Comparison of ENCODE assay signal across 19 cellular contexts in genomic region chr6:147195987-147196386, GRCh38. TPM values are rescaled to one million over a fixed set of nuclear protein-coding genes. Genes with fewer than 3 reads are reported as not detected.
DNase-seq lines count a peak whose midpoint lies in the region; ATAC-seq and TF ChIP-seq lines count a peak whose summit lies in the region.
"Had no signal": no experiment of that assay in that cellular context is flagged by ENCODE, and none has a peak within 500 bp of the region (broad histone marks: within the 10 kb centered on the region; RNA-seq: fewer than 3 reads in every experiment).

No MANE protein-coding gene starts in this region.

- H3K27me3 ChIP-seq in ovary: no peaks in the 10 kb centered on the region
- H3K27me3 ChIP-seq: BLaER1 had no signal

- POLR2A ChIA-PET in activated CD8-positive, alpha-beta T cell treated with anti-CD3 and anti-CD28 coated beads for 36 hours (lab: Charles Lee): no interaction called here
- POLR2A ChIA-PET in activated CD8-positive, alpha-beta T cell treated with anti-CD3 and anti-CD28 coated beads, Interleukin-2, amount 10 ng/mL, durations not matched to agents 7 days and 5 days (lab: Charles Lee): no interaction called here

- no peaks in the 10 kb centered on the region for H3K9me3 Mint-ChIP-seq in activated CD8-positive, alpha-beta T cell treated with anti-CD3 and anti-CD28 coated beads for 36 hours
- H3K9me3 Mint-ChIP-seq in activated CD8-positive, alpha-beta T cell treated with anti-CD3 and anti-CD28 coated beads, Interleukin-2, amount 10 ng/mL, durations not matched to agents 7 days and 5 days (ENCODE audit: insufficient read depth): no peaks in the 10 kb centered on the region
- no peaks in the 10 kb centered on the region for H3K9me3 Mint-ChIP-seq in stimulated activated naive CD8-positive, alpha-beta T cell treated with anti-CD3 and anti-CD28 coated beads, Interleukin-15, Interleukin-2, amounts not matched to agents 100 ng/mL and 50 ng/mL, for 24 hours
- no peaks in the 10 kb centered on the region for H3K9me3 Mint-ChIP-seq in activated naive CD8-positive, alpha-beta T cell treated with anti-CD3 and anti-CD28 coated beads, Interleukin-2, amount 50 U/mL, for 24 hours
- peaks cover 0 to 3% of the 10 kb centered on the region in 2 donors for H3K9me3 Mint-ChIP-seq in stimulated activated naive CD8-positive, alpha-beta T cell treated with anti-CD3 and anti-CD28 coated beads, Interleukin-15, amount 100 ng/mL, for 72 hours
- H3K9me3 Mint-ChIP-seq: CD4-positive, alpha-beta memory T cell; GM23338 had no signal

- DNase-seq in activated CD8-positive, alpha-beta T cell treated with anti-CD3 and anti-CD28 coated beads for 36 hours: no peak
- DNase-seq in activated CD8-positive, alpha-beta T cell treated with anti-CD3 and anti-CD28 coated beads, Interleukin-2, amount 10 ng/mL, durations not matched to agents 7 days and 5 days: no peak
- DNase-seq in stimulated activated naive CD8-positive, alpha-beta T cell treated with anti-CD3 and anti-CD28 coated beads, Interleukin-15, Interleukin-2, amounts not matched to agents 100 U/mL and 50 U/mL, for 24 hours: no peak
- DNase-seq in activated naive CD8-positive, alpha-beta T cell treated with anti-CD3 and anti-CD28 coated beads, Interleukin-2, amount 50 U/mL, for 24 hours: no peak
- DNase-seq in stimulated activated naive CD8-positive, alpha-beta T cell treated with anti-CD3 and anti-CD28 coated beads, Interleukin-15, amount 100 ng/mL, for 72 hours: no peak
- DNase-seq in ovary: no peak
- DNase-seq in NCI-H748 (lab: John Stamatoyannopoulos, UW; ENCODE audit: unreplicated experiment): no peak
- DNase-seq: CD4-positive, alpha-beta memory T cell; DMS153; HCEC 1CT; NCI-H1105 treated with DMSO at 0.1 percent for 48 hours; NCI-H1694; NCI-H2081 treated with DMSO at 0.1 percent for 48 hours; NCI-H446 treated with DMSO at 0.1 percent for 48 hours; NCI-H69; SHP77 had no signal

- no peak overlapping the region for H3K27ac ChIP-seq in ovary
- H3K27ac ChIP-seq: BLaER1 had no signal

- no peaks in the 10 kb centered on the region for H3K4me1 ChIP-seq in ovary (ENCODE audit: insufficient read depth)

- H3K36me3 Mint-ChIP-seq in activated CD8-positive, alpha-beta T cell treated with anti-CD3 and anti-CD28 coated beads for 36 hours (ENCODE audit: low read depth): no peaks in the 10 kb centered on the region
- H3K36me3 Mint-ChIP-seq in activated CD8-positive, alpha-beta T cell treated with anti-CD3 and anti-CD28 coated beads, Interleukin-2, amount 10 ng/mL, durations not matched to agents 7 days and 5 days (ENCODE audit: low read depth): no peaks in the 10 kb centered on the region
- no peaks in the 10 kb centered on the region for H3K36me3 Mint-ChIP-seq in stimulated activated naive CD8-positive, alpha-beta T cell treated with anti-CD3 and anti-CD28 coated beads, Interleukin-15, Interleukin-2, amounts not matched to agents 100 ng/mL and 50 ng/mL, for 24 hours (ENCODE audit: low read depth)
- no peaks in the 10 kb centered on the region for H3K36me3 Mint-ChIP-seq in activated naive CD8-positive, alpha-beta T cell treated with anti-CD3 and anti-CD28 coated beads, Interleukin-2, amount 50 U/mL, for 24 hours (ENCODE audit: low read depth)
- H3K36me3 Mint-ChIP-seq: CD4-positive, alpha-beta memory T cell had no signal

- H3K27me3 Mint-ChIP-seq in activated CD8-positive, alpha-beta T cell treated with anti-CD3 and anti-CD28 coated beads for 36 hours: no peaks in the 10 kb centered on the region
- no peaks in the 10 kb centered on the region for H3K27me3 Mint-ChIP-seq in activated CD8-positive, alpha-beta T cell treated with anti-CD3 and anti-CD28 coated beads, Interleukin-2, amount 10 ng/mL, durations not matched to agents 7 days and 5 days (ENCODE audit: low read depth)
- H3K27me3 Mint-ChIP-seq in stimulated activated naive CD8-positive, alpha-beta T cell treated with anti-CD3 and anti-CD28 coated beads, Interleukin-15, Interleukin-2, amounts not matched to agents 100 ng/mL and 50 ng/mL, for 24 hours: no peaks in the 10 kb centered on the region
- no peaks in the 10 kb centered on the region for H3K27me3 Mint-ChIP-seq in activated naive CD8-positive, alpha-beta T cell treated with anti-CD3 and anti-CD28 coated beads, Interleukin-2, amount 50 U/mL, for 24 hours
- no peaks in the 10 kb centered on the region for H3K27me3 Mint-ChIP-seq in stimulated activated naive CD8-positive, alpha-beta T cell treated with anti-CD3 and anti-CD28 coated beads, Interleukin-15, amount 100 ng/mL, for 72 hours
- H3K27me3 Mint-ChIP-seq: CD4-positive, alpha-beta memory T cell had no signal

- H3K4me3 ChIP-seq in ovary: no peak overlapping the region
- H3K4me3 ChIP-seq: BLaER1, GM23338 had no signal

- H3K4me1 Mint-ChIP-seq in activated CD8-positive, alpha-beta T cell treated with anti-CD3 and anti-CD28 coated beads for 36 hours (ENCODE audit: low read depth): peaks cover 26% of the 10 kb centered on the region
- peaks cover 18% of the 10 kb centered on the region for H3K4me1 Mint-ChIP-seq in activated CD8-positive, alpha-beta T cell treated with anti-CD3 and anti-CD28 coated beads, Interleukin-2, amount 10 ng/mL, durations not matched to agents 7 days and 5 days (ENCODE audit: low read depth)
- peaks cover 39% of the 10 kb centered on the region for H3K4me1 Mint-ChIP-seq in stimulated activated naive CD8-positive, alpha-beta T cell treated with anti-CD3 and anti-CD28 coated beads, Interleukin-15, Interleukin-2, amounts not matched to agents 100 ng/mL and 50 ng/mL, for 24 hours (ENCODE audit: low read depth)
- peaks cover 29% of the 10 kb centered on the region for H3K4me1 Mint-ChIP-seq in activated naive CD8-positive, alpha-beta T cell treated with anti-CD3 and anti-CD28 coated beads, Interleukin-2, amount 50 U/mL, for 24 hours
- peaks cover 23% of the 10 kb centered on the region for H3K4me1 Mint-ChIP-seq in stimulated activated naive CD8-positive, alpha-beta T cell treated with anti-CD3 and anti-CD28 coated beads, Interleukin-15, amount 100 ng/mL, for 72 hours
- H3K4me1 Mint-ChIP-seq: GM23338 had no signal

- no peak for ATAC-seq in activated CD8-positive, alpha-beta T cell treated with anti-CD3 and anti-CD28 coated beads for 36 hours
- ATAC-seq in activated CD8-positive, alpha-beta T cell treated with anti-CD3 and anti-CD28 coated beads, Interleukin-2, amount 10 ng/mL, durations not matched to agents 7 days and 5 days: no peak
- ATAC-seq in stimulated activated naive CD8-positive, alpha-beta T cell treated with anti-CD3 and anti-CD28 coated beads, Interleukin-15, Interleukin-2, amounts not matched to agents 100 U/mL and 50 U/mL, for 24 hours: no peak
- ATAC-seq in activated naive CD8-positive, alpha-beta T cell treated with anti-CD3 and anti-CD28 coated beads, Interleukin-2, amount 50 U/mL, for 24 hours: no peak
- no peak for ATAC-seq in stimulated activated naive CD8-positive, alpha-beta T cell treated with anti-CD3 and anti-CD28 coated beads, Interleukin-15, amount 100 ng/mL, for 72 hours
- ATAC-seq: GM23338 had no signal

- TF ChIP-seq POLR2A in ovary (IDR thresholded peaks at IDR 0.05): no peak

- CTCF ChIA-PET in activated CD8-positive, alpha-beta T cell treated with anti-CD3 and anti-CD28 coated beads for 36 hours (lab: Charles Lee): no interaction called here
- CTCF ChIA-PET in activated CD8-positive, alpha-beta T cell treated with anti-CD3 and anti-CD28 coated beads, Interleukin-2, amount 10 ng/mL, durations not matched to agents 7 days and 5 days (lab: Charles Lee): no interaction called here

- TF ChIP-seq CTCF in activated CD8-positive, alpha-beta T cell treated with anti-CD3 and anti-CD28 coated beads for 36 hours (IDR thresholded peaks at IDR 0.05): no peak
- TF ChIP-seq CTCF in ovary (IDR thresholded peaks at IDR 0.05): no peak

- intact Hi-C loops in activated CD8-positive, alpha-beta T cell treated with anti-CD3 and anti-CD28 coated beads for 36 hours (cut with micrococcal nuclease): no loop called here
- intact Hi-C loops in ovary (cut with DNase I): no loop called here

- no peak overlapping the region for H3K4me3 Mint-ChIP-seq in activated CD8-positive, alpha-beta T cell treated with anti-CD3 and anti-CD28 coated beads for 36 hours
- no peak overlapping the region for H3K4me3 Mint-ChIP-seq in activated CD8-positive, alpha-beta T cell treated with anti-CD3 and anti-CD28 coated beads, Interleukin-2, amount 10 ng/mL, durations not matched to agents 7 days and 5 days
- H3K4me3 Mint-ChIP-seq in stimulated activated naive CD8-positive, alpha-beta T cell treated with anti-CD3 and anti-CD28 coated beads, Interleukin-15, Interleukin-2, amounts not matched to agents 100 ng/mL and 50 ng/mL, for 24 hours: peak overlapping the region; percentile 51
- peak overlapping the region; percentile 35 for H3K4me3 Mint-ChIP-seq in activated naive CD8-positive, alpha-beta T cell treated with anti-CD3 and anti-CD28 coated beads, Interleukin-2, amount 50 U/mL, for 24 hours
- H3K4me3 Mint-ChIP-seq in stimulated activated naive CD8-positive, alpha-beta T cell treated with anti-CD3 and anti-CD28 coated beads, Interleukin-15, amount 100 ng/mL, for 72 hours: peak overlapping the region; percentile 33 to 60
- H3K4me3 Mint-ChIP-seq: CD4-positive, alpha-beta memory T cell; GM23338 had no signal

- 89 to 90% (median 89%) methylated on average over 3 of the region's 3 CpGs for WGBS in ovary, 3 donors

- H3K27ac Mint-ChIP-seq in activated CD8-positive, alpha-beta T cell treated with anti-CD3 and anti-CD28 coated beads for 36 hours: peak overlapping the region; percentile 94
- H3K27ac Mint-ChIP-seq in activated CD8-positive, alpha-beta T cell treated with anti-CD3 and anti-CD28 coated beads, Interleukin-2, amount 10 ng/mL, durations not matched to agents 7 days and 5 days: no peak overlapping the region
- H3K27ac Mint-ChIP-seq in stimulated activated naive CD8-positive, alpha-beta T cell treated with anti-CD3 and anti-CD28 coated beads, Interleukin-15, Interleukin-2, amounts not matched to agents 100 ng/mL and 50 ng/mL, for 24 hours: peak overlapping the region; percentile 91
- peak overlapping the region; percentile 88 for H3K27ac Mint-ChIP-seq in activated naive CD8-positive, alpha-beta T cell treated with anti-CD3 and anti-CD28 coated beads, Interleukin-2, amount 50 U/mL, for 24 hours
- peak overlapping the region; percentile 88 to 96 for H3K27ac Mint-ChIP-seq in stimulated activated naive CD8-positive, alpha-beta T cell treated with anti-CD3 and anti-CD28 coated beads, Interleukin-15, amount 100 ng/mL, for 72 hours
- H3K27ac Mint-ChIP-seq: CD4-positive, alpha-beta memory T cell; GM23338 had no signal

- no peak for TF ChIP-seq EP300 in ovary (IDR thresholded peaks at IDR 0.05)

- no peaks in the 10 kb centered on the region for H3K9me3 ChIP-seq in ovary
- H3K9me3 ChIP-seq: BLaER1 had no signal

- H3K36me3 ChIP-seq in ovary: no peaks in the 10 kb centered on the region
- H3K36me3 ChIP-seq: BLaER1 had no signal

RNA-seq across cellular contexts. Expression of gene STXBP5, which starts 8.2 kb away (rescaled TPM):
- total RNA-seq in activated CD8-positive, alpha-beta T cell treated with anti-CD3 and anti-CD28 coated beads for 36 hours: 10 to 100 TPM; 11.4 to 11.5 TPM
- total RNA-seq in activated CD8-positive, alpha-beta T cell treated with anti-CD3 and anti-CD28 coated beads, Interleukin-2, amount 10 ng/mL, durations not matched to agents 7 days and 5 days: 10 to 100 TPM; 19.6 to 21.2 TPM
- total RNA-seq in ovary: 10 to 100 TPM in 5 of 7 donors, 1 to 10 TPM in 2; 7.6 to 15.4 (median 11.6) TPM
- polyA plus RNA-seq in ovary: 1 to 10 TPM; 3.3 to 7.2 TPM

Comparison
In these comparisons a context has a peak if more than half of its experiments do, and no peak if none do; other contexts are left out.
1. H3K4me3 Mint-ChIP-seq: peak in stimulated activated naive CD8-positive, alpha-beta T cell treated with anti-CD3 and anti-CD28 coated beads, Interleukin-15, Interleukin-2, amounts not matched to agents 100 ng/mL and 50 ng/mL, for 24 hours (single experiment), activated naive CD8-positive, alpha-beta T cell treated with anti-CD3 and anti-CD28 coated beads, Interleukin-2, amount 50 U/mL, for 24 hours (single experiment) and stimulated activated naive CD8-positive, alpha-beta T cell treated with anti-CD3 and anti-CD28 coated beads, Interleukin-15, amount 100 ng/mL, for 72 hours (2 of 2); none in activated CD8-positive, alpha-beta T cell treated with anti-CD3 and anti-CD28 coated beads for 36 hours (single experiment) and activated CD8-positive, alpha-beta T cell treated with anti-CD3 and anti-CD28 coated beads, Interleukin-2, amount 10 ng/mL, durations not matched to agents 7 days and 5 days (single experiment).